In genomic region chr3:18579659-18580058, GRCh38 we compare ENCODE assay signal across 28 cellular contexts.
"Had no signal": no experiment of that assay in that cellular context is flagged by ENCODE, and none has a peak within 500 bp of the region (broad histone marks: within the 10 kb centered on the region; RNA-seq: fewer than 3 reads in every experiment).

No MANE protein-coding gene starts in this region.

- ATAC-seq: stimulated activated naive B cell treated with anti-CD40 and anti-IgM and Interleukin-4, amounts not matched to agents 10 μg/mL and 1 μg/mL and 100 μg/mL, for 72 hours; WTC11 had no signal

- H3K4me1 ChIP-seq: esophagus muscularis mucosa, left ventricle myocardium inferior, prostate gland, uterus had no signal

- FAIRE-seq: bronchial epithelial cell, frontal cortex, TTC549 had no signal

- H3K27ac ChIP-seq: coronary artery, esophagus muscularis mucosa, hepatocyte, left ventricle myocardium inferior, neutrophil, ovary, prostate gland, uterus had no signal

- H3K27ac Mint-ChIP-seq: activated naive CD8-positive, alpha-beta T cell treated with anti-CD3 and anti-CD28 coated beads, Interleukin-2, amount 10 ng/mL, durations not matched to agents 7 days and 5 days; activated T-cell treated with anti-CD3 and anti-CD28 coated beads, Interleukin-2, amount 50 U/mL, for 24 hours; activated T-helper 2 cell treated with anti-CD3 and anti-CD28 coated beads, Interferon-gamma antibody, Interleukin-2, Interleukin-4, amounts not matched to agents 10 μg/mL and 5 μg/mL and 100 μg/mL, durations not matched to agents 14 hours and 24 hours and 36 hours; nephron; stimulated activated naive B cell treated with anti-CD40 and anti-IgM and Interleukin-4, amounts not matched to agents 10 μg/mL and 1 μg/mL and 100 μg/mL, for 72 hours; WTC11 had no signal

- H2AFZ ChIP-seq: hepatocyte had no signal

- H3K27me3 Mint-ChIP-seq: activated naive CD8-positive, alpha-beta T cell treated with anti-CD3 and anti-CD28 coated beads, Interleukin-2, amount 10 ng/mL, durations not matched to agents 7 days and 5 days; activated T-cell treated with anti-CD3 and anti-CD28 coated beads, Interleukin-2, amount 50 U/mL, for 24 hours had no signal

- H3K4me2 ChIP-seq: hepatocyte had no signal

- H3K4me1 Mint-ChIP-seq: immature natural killer cell, nephron, WTC11 had no signal

- H3K4me3 ChIP-seq: coronary artery, esophagus muscularis mucosa, hepatocyte, left ventricle myocardium inferior, ovary, prostate gland, transverse colon, uterus had no signal

- H3K36me3 ChIP-seq: esophagus muscularis mucosa, left ventricle myocardium inferior, neutrophil, ovary, prostate gland, transverse colon, uterus had no signal

- H3K79me2 ChIP-seq: hepatocyte had no signal

- H3K4me3 Mint-ChIP-seq: activated naive CD8-positive, alpha-beta T cell treated with anti-CD3 and anti-CD28 coated beads, Interleukin-2, amount 10 ng/mL, durations not matched to agents 7 days and 5 days; activated T-cell treated with anti-CD3 and anti-CD28 coated beads, Interleukin-2, amount 50 U/mL, for 24 hours; immature natural killer cell; nephron; stimulated activated naive B cell treated with anti-CD40 and anti-IgM and Interleukin-4, amounts not matched to agents 10 μg/mL and 1 μg/mL and 100 μg/mL, for 72 hours; WTC11 had no signal

- DNase-seq: activated CD4-positive, alpha-beta T cell treated with anti-CD3 and anti-CD28 coated beads, Interleukin-2, amount 50 U/mL, for 4 hours; activated CD8-positive, alpha-beta memory T cell treated with anti-CD3 and anti-CD28 coated beads for 24 hours; activated CD8-positive, alpha-beta memory T cell treated with anti-CD3 and anti-CD28 coated beads, Interleukin-2, amount 50 U/mL, for 4 hours; activated naive CD4-positive, alpha-beta T cell; activated naive CD8-positive, alpha-beta T cell treated with anti-CD3 and anti-CD28 coated beads, Interleukin-2, amount 10 ng/mL, durations not matched to agents 7 days and 5 days; activated T-cell treated with anti-CD3 and anti-CD28 coated beads, Interleukin-2, amount 50 U/mL, for 24 hours; amniotic stem cell; glutamatergic neuron; immature natural killer cell; kidney glomerular epithelial cell; left ventricle myocardium inferior; ovary; stimulated activated CD4-positive, alpha-beta T cell treated with anti-CD3 and anti-CD28 coated beads, Interleukin-2, amount 100 ng/mL, for 48 hours; stimulated activated CD8-positive, alpha-beta memory T cell treated with anti-CD3 and anti-CD28 coated beads, Interleukin-4, amount 100 ng/mL, for 48 hours; stimulated activated naive B cell treated with anti-CD40 and anti-IgM and Interleukin-4, amounts not matched to agents 10 μg/mL and 1 μg/mL and 100 μg/mL, for 72 hours; uterus had no signal

- H3K9me3 ChIP-seq: esophagus muscularis mucosa, neutrophil, ovary, prostate gland, transverse colon, uterus had no signal

- H3K27me3 ChIP-seq: esophagus muscularis mucosa, hepatocyte, neutrophil, ovary, transverse colon, uterus had no signal
